ENCODE assay signal across 22 cellular contexts in genomic region chr2:3301001-3301400, GRCh38.
"Had no signal": no experiment of that assay in that cellular context is flagged by ENCODE, and none has a peak within 500 bp of the region (broad histone marks: within the 10 kb centered on the region; RNA-seq: fewer than 3 reads in every experiment).

No MANE protein-coding gene starts in this region.

- ATAC-seq: activated CD4-positive, alpha-beta T cell treated with anti-CD3 and anti-CD28 coated beads for 36 hours; body of pancreas; esophagus mucosa; natural killer cell treated with Interleukin-12 subunit alpha and Interleukin-12 subunit beta and Interleukin-15 and Interleukin-18, amount 100 ng/mL, for 72 hours; psoas muscle; right cardiac atrium; stimulated activated memory B cell treated with anti-CD40 and anti-IgM and Interleukin-4, amounts not matched to agents 10 μg/mL and 1 μg/mL and 100 μg/mL, for 72 hours had no signal

- H3K4me1 ChIP-seq: testis had no signal

- H3K4me3 ChIP-seq: body of pancreas, lung, psoas muscle, smooth muscle cell, testis, upper lobe of left lung had no signal

- H3K27ac Mint-ChIP-seq: activated CD4-positive, alpha-beta T cell treated with anti-CD3 and anti-CD28 coated beads for 36 hours; activated naive CD8-positive, alpha-beta T cell; activated T-helper 1 cell treated with anti-CD3 and anti-CD28 coated beads, Interleukin-12 subunit alpha, Interleukin-12 subunit beta, Interleukin-2, Interleukin-4 antibody, amounts not matched to agents 30 ng/mL and 10 ng/mL and 1 ng/mL, durations not matched to agents 14 hours and 24 hours and 36 hours; stimulated activated memory B cell treated with anti-CD40 and anti-IgM and Interleukin-4, amounts not matched to agents 10 μg/mL and 1 μg/mL and 100 μg/mL, for 72 hours had no signal

- DNase-seq: activated CD4-positive, alpha-beta T cell treated with anti-CD3 and anti-CD28 coated beads for 36 hours; activated CD4-positive, alpha-beta T cell treated with anti-CD3 and anti-CD28 coated beads, Interleukin-2, amount 50 U/mL, for 48 hours; activated T-cell treated with anti-CD3 and anti-CD28 coated beads for 4 hours; amygdala; body of pancreas; cortex of kidney; effector CD4-positive, alpha-beta T cell; hippocampal formation; islet precursor cell; nucleus accumbens; psoas muscle; right cardiac atrium; stimulated activated CD4-positive, alpha-beta T cell treated with anti-CD3 and anti-CD28 coated beads, Interleukin-4, amount 100 ng/mL, for 24 hours; testis; upper lobe of left lung had no signal

- H3K9me3 Mint-ChIP-seq: activated T-helper 1 cell treated with anti-CD3 and anti-CD28 coated beads, Interleukin-12 subunit alpha, Interleukin-12 subunit beta, Interleukin-2, Interleukin-4 antibody, amounts not matched to agents 30 ng/mL and 10 ng/mL and 1 ng/mL, durations not matched to agents 14 hours and 24 hours and 36 hours; natural killer cell treated with Interleukin-12 subunit alpha and Interleukin-12 subunit beta and Interleukin-15 and Interleukin-18, amount 100 ng/mL, for 72 hours; stimulated activated memory B cell treated with anti-CD40 and anti-IgM and Interleukin-4, amounts not matched to agents 10 μg/mL and 1 μg/mL and 100 μg/mL, for 72 hours had no signal

- H3K4me3 Mint-ChIP-seq: activated CD4-positive, alpha-beta T cell treated with anti-CD3 and anti-CD28 coated beads for 36 hours; activated naive CD8-positive, alpha-beta T cell; activated T-helper 1 cell treated with anti-CD3 and anti-CD28 coated beads, Interleukin-12 subunit alpha, Interleukin-12 subunit beta, Interleukin-2, Interleukin-4 antibody, amounts not matched to agents 30 ng/mL and 10 ng/mL and 1 ng/mL, durations not matched to agents 14 hours and 24 hours and 36 hours; natural killer cell treated with Interleukin-12 subunit alpha and Interleukin-12 subunit beta and Interleukin-15 and Interleukin-18, amount 100 ng/mL, for 72 hours; stimulated activated memory B cell treated with anti-CD40 and anti-IgM and Interleukin-4, amounts not matched to agents 10 μg/mL and 1 μg/mL and 100 μg/mL, for 72 hours had no signal

- H3K27me3 Mint-ChIP-seq: activated CD4-positive, alpha-beta T cell treated with anti-CD3 and anti-CD28 coated beads for 36 hours; activated naive CD8-positive, alpha-beta T cell; natural killer cell treated with Interleukin-12 subunit alpha and Interleukin-12 subunit beta and Interleukin-15 and Interleukin-18, amount 100 ng/mL, for 72 hours; stimulated activated memory B cell treated with anti-CD40 and anti-IgM and Interleukin-4, amounts not matched to agents 10 μg/mL and 1 μg/mL and 100 μg/mL, for 72 hours had no signal

- H3K27me3 ChIP-seq: body of pancreas, testis, upper lobe of left lung had no signal

- H3K9me3 ChIP-seq: body of pancreas, psoas muscle, testis, upper lobe of left lung had no signal

- H3K27ac ChIP-seq: body of pancreas, psoas muscle, testis, upper lobe of left lung had no signal

- H3K4me2 ChIP-seq: smooth muscle cell had no signal

- H3K36me3 ChIP-seq: upper lobe of left lung had no signal
